Comparison of ENCODE assay signal across 1 cellular context in the genomic region with DNA sequence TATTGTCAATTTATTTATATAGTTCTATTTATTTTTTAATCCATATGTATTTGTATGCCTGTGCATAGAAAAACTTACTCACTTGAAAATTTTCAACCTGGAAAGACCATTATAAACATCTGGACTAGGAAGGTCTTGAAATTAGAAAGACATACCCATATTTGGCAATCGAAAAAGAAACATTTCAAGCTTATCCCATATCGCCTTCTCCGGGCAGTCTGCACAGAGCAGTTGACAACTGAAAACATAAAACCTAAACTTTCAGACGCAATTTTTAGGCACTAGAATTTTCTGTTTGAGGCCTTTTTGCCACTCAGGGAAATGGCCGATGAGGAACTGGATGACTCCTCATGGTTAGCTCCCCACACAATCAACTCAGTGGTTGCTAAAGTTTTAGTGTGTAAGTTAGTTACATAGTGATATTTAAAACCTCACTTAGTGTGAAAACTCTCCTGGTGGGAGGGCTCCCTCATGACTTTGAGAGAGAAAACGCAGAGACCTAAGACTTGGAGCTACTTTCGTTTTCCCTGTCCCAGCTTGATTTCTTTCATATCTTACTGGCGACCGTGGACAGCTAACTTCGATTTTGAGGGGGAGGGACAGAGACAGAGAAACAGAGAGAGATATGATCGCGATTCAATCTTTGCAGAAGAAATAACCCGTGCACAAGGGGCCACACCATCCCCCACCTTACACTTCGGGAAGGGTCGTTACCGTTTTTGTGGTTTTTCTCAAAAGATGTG.
TF ChIP-seq lines count a peak whose summit lies in the region.

No MANE protein-coding gene starts in this region.

TF ChIP-seq in liver, 16 proteins besides CTCF, POLR2A, EP300 and RAD21:
- TF ChIP-seq HNF4G (IDR thresholded peaks at IDR 0.05) (no peak), FOXA1 (IDR thresholded peaks at IDR 0.05) (no peak), TAF1 (conservative IDR thresholded peaks at IDR 0.05) (no peak), HNF4A (conservative IDR thresholded peaks at IDR 0.05) (no peak), YY1 (IDR thresholded peaks at IDR 0.05) (no peak), ATF3 (IDR thresholded peaks at IDR 0.05) (no peak), RXRA (IDR thresholded peaks at IDR 0.05) (no peak), SP1 (IDR thresholded peaks at IDR 0.05) (no peak), NR2F2 (IDR thresholded peaks at IDR 0.05) (no peak), GABPA (IDR thresholded peaks at IDR 0.05 in 1 of 2, conservative IDR thresholded peaks at IDR 0.05 in 1 of 2) (no peak), JUND (IDR thresholded peaks at IDR 0.05) (no peak)
- TF ChIP-seq, protein P1, sequence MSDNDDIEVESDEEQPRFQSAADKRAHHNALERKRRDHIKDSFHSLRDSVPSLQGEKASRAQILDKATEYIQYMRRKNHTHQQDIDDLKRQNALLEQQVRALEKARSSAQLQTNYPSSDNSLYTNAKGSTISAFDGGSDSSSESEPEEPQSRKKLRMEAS (IDR thresholded peaks at IDR 0.05), result no peak
TF ChIP-seq in liver: peak in this region for 0.
